In genomic region chr2:240831594-240832204, GRCh38 we compare ENCODE assay signal across 8 cellular contexts. TPM values are rescaled to one million over a fixed set of nuclear protein-coding genes. Genes with fewer than 3 reads are reported as not detected.
A peak's percentile ranks its signal among the peaks of the same experiment; 100 is the strongest.
DNase-seq lines count a peak whose midpoint lies in the region; ATAC-seq and TF ChIP-seq lines count a peak whose summit lies in the region.

No MANE protein-coding gene starts in this region.

- H3K4me1 Mint-ChIP-seq in dendritic cell treated with granulocyte-macrophage colony-stimulating factor and Interleukin-4, amounts not matched to agents 40 ng/mL and 50 ng/mL, for 4 days (ENCODE audit: low read depth), result peaks cover 8% of the 10 kb centered on the region
- peaks cover 5 to 11% of the 10 kb centered on the region in 2 donors for H3K4me1 Mint-ChIP-seq in natural killer cell

- 10% methylated on average over 27 of the region's 27 CpGs for WGBS in HUES64
- WGBS in adrenal gland, 4 donors, result 11 to 16% (median 12%) methylated on average over 23 to 27 of the region's 27 CpGs

- H3K27ac ChIP-seq in HUES64 (ENCODE audit: low read depth, low read length) (no peak overlapping the region), adrenal gland (no peak overlapping the region)

- no peaks in the 10 kb centered on the region for H3K36me3 Mint-ChIP-seq in dendritic cell treated with granulocyte-macrophage colony-stimulating factor and Interleukin-4, amounts not matched to agents 40 ng/mL and 50 ng/mL, for 4 days (ENCODE audit: low read depth)
- no peaks in the 10 kb centered on the region for H3K36me3 Mint-ChIP-seq in natural killer cell

- no peaks in the 10 kb centered on the region; the same call in 1 of the 2 replicates for H3K27me3 ChIP-seq in BE2C
- H3K27me3 ChIP-seq in HUES64 (ENCODE audit: insufficient read depth, low read length), result peaks cover 55% of the 10 kb centered on the region
- peaks cover 21% of the 10 kb centered on the region for H3K27me3 ChIP-seq in adrenal gland

- DNase-seq in BE2C, result no peak
- DNase-seq in natural killer cell, result no peak
- no peak for DNase-seq in NCI-H2196 (lab: John Stamatoyannopoulos, UW; ENCODE audit: unreplicated experiment)
- no peak for DNase-seq in OCI-M2 (lab: John Stamatoyannopoulos, UW; ENCODE audit: unreplicated experiment)
- no peak for DNase-seq in adrenal gland

- H3K27ac Mint-ChIP-seq in dendritic cell treated with granulocyte-macrophage colony-stimulating factor and Interleukin-4, amounts not matched to agents 40 ng/mL and 50 ng/mL, for 4 days, result no peak overlapping the region
- no peak overlapping the region for H3K27ac Mint-ChIP-seq in natural killer cell

- ATAC-seq in natural killer cell (no peak), HG03025 (IDR thresholded peaks at IDR 0.05; ENCODE audit: low FRiP score, unreplicated experiment) (no peak)

- TF ChIP-seq CTCF in BE2C (IDR thresholded peaks at IDR 0.05; ENCODE audit: low read depth, low read length) (no peak), natural killer cell (IDR thresholded peaks at IDR 0.05) (no peak), adrenal gland (IDR thresholded peaks at IDR 0.05) (no peak)

- H3K4me3 Mint-ChIP-seq in dendritic cell treated with granulocyte-macrophage colony-stimulating factor and Interleukin-4, amounts not matched to agents 40 ng/mL and 50 ng/mL, for 4 days, result peak overlapping the region; percentile 58
- H3K4me3 Mint-ChIP-seq in natural killer cell, result peak overlapping the region; percentile 72

- H3K36me3 ChIP-seq in BE2C (no peaks in the 10 kb centered on the region), HUES64 (ENCODE audit: insufficient read depth, low read length) (no peaks in the 10 kb centered on the region), adrenal gland (replicated peaks in 1 of 2) (no peaks in the 10 kb centered on the region)

- H3K4me3 ChIP-seq in BE2C (ENCODE audit: low read depth, low read length) (peak overlapping the region; percentile 42), HUES64 (ENCODE audit: low read length) (peak overlapping the region; percentile 73), adrenal gland (peak overlapping the region in 1 of 4 donors; percentile 41)

- peaks cover 64% of the 10 kb centered on the region for H3K27me3 Mint-ChIP-seq in dendritic cell treated with granulocyte-macrophage colony-stimulating factor and Interleukin-4, amounts not matched to agents 40 ng/mL and 50 ng/mL, for 4 days
- H3K27me3 Mint-ChIP-seq in natural killer cell (ENCODE audit: low read depth in 2 of 2), result peaks cover 13 to 29% of the 10 kb centered on the region in 2 donors

- H3K9me3 ChIP-seq in BE2C, result no peaks in the 10 kb centered on the region
- H3K9me3 ChIP-seq in HUES64 (ENCODE audit: insufficient read depth, low read depth, low read length), result no peaks in the 10 kb centered on the region
- no peaks in the 10 kb centered on the region for H3K9me3 ChIP-seq in adrenal gland (replicated peaks in 1 of 3)

- no peak for TF ChIP-seq POLR2A in adrenal gland (IDR thresholded peaks at IDR 0.05)

- no peaks in the 10 kb centered on the region for H3K9me3 Mint-ChIP-seq in dendritic cell treated with granulocyte-macrophage colony-stimulating factor and Interleukin-4, amounts not matched to agents 40 ng/mL and 50 ng/mL, for 4 days
- no peaks in the 10 kb centered on the region for H3K9me3 Mint-ChIP-seq in natural killer cell

- H3K4me1 ChIP-seq in BE2C (peaks cover 6% of the 10 kb centered on the region), HUES64 (ENCODE audit: insufficient read depth, low read length) (no peaks in the 10 kb centered on the region), adrenal gland (replicated peaks in 1 of 2) (peaks cover 0 to 9% of the 10 kb centered on the region in 2 donors)

- intact Hi-C loops in dendritic cell treated with granulocyte-macrophage colony-stimulating factor and Interleukin-4, amounts not matched to agents 40 ng/mL and 50 ng/mL, for 4 days (cut with micrococcal nuclease), result no loop called here
- intact Hi-C loops in natural killer cell (cut with micrococcal nuclease) (loop anchor here (1.0 kb wide), 1 partner anchor 270 kb away; no protein-coding TSS in a partner anchor), adrenal gland (cut with DNase I) (loop anchor here in 1 of 2 donors (10.0 kb wide), 1 partner anchor 317 kb away; no protein-coding TSS in a partner anchor)

- H3K9ac ChIP-seq in HUES64 (ENCODE audit: low read depth, low read length), result no peak overlapping the region; the same call in 1 of the 2 replicates

RNA-seq across cellular contexts. Expression of gene KIF1A, which starts 11.7 kb away (rescaled TPM):
- polyA plus RNA-seq in BE2C (2012; ENCODE audit: insufficient read depth, insufficient read length, low read depth), result 158 TPM
- polyA plus RNA-seq in HUES64 (2013, experiment 1 of 2), result 46.4 TPM
- 46.2 TPM for polyA plus RNA-seq in HUES64 (2013, experiment 2 of 2)
- total RNA-seq in natural killer cell (under 1 TPM in 1 of 3 donors, not detected in 2; 0.09 TPM), adrenal gland (10 to 100 TPM in 3 of 8 donors, 1 to 10 TPM in 2, under 1 TPM in 3; 0.35 to 51.3 (median 2.0) TPM)
- 100 to 1,000 TPM in 1 of 3 donors, 10 to 100 TPM in 2; 11.0 to 106 (median 16.1) TPM for polyA plus RNA-seq in adrenal gland

RNA-seq across cellular contexts. Expression of gene AGXT, which starts 36.9 kb away (rescaled TPM):
- polyA plus RNA-seq in BE2C (2012; ENCODE audit: insufficient read depth, insufficient read length, low read depth), result not detected
- not detected for polyA plus RNA-seq in HUES64 (2013, experiment 1 of 2)
- not detected for polyA plus RNA-seq in HUES64 (2013, experiment 2 of 2)
- total RNA-seq in natural killer cell, result not detected
- 1 to 10 TPM in 1 of 8 donors, under 1 TPM in 4, not detected in 3; 0.14 to 1.2 (median 0.90) TPM for total RNA-seq in adrenal gland
- polyA plus RNA-seq in adrenal gland, result under 1 TPM; 0.16 to 0.47 (median 0.26) TPM
